1 cellular context compared by ENCODE assay signal in the genomic region with DNA sequence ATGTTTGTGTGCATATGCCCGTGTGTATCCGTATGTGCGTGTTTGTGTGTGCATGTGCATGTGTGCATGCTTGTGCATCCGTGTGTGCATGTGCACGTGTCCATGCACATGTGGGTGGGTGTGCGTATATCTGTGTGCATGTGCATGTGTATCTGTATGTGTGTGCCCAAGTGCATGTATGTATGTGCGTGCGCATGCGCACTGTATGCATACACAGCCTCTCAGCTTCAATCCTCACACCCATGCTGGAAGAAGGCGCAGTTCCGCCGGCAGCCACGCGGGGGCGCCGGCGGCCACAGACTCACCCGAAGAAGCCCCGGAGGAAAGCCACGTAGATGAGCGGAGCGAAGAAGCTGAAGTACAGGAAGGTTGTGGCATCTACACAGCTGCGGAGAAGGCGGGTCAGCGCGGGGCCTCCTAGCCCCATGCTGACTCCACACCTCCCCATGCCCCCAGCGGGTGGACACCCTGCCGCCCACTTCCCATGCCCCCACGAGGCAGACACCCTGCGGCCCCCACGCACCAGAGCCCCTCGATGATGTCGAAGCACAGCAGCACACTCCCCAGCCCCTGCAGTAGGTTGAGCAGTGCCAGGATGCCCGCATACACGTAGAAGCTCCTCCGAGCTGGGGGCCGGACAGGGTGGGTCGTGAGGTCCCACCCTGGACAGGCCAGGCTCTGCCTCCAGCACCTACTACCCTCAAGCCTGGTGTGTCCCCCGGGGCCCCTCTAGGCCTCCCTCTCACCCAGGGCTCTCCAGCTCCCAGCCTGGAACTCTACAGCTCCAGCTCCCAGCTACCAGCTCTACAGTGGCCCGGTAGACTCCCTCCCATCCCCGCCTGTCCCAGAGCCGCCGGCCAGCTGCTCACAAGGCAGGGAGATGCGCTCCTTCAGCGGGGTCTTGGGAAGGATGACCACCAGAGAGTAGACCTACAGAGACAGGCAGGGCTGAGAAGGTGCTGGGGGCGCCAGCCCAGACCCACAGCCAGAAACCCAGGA.
A peak's percentile ranks its signal among the peaks of the same experiment; 100 is the strongest.
TF ChIP-seq lines count a peak whose summit lies in the region.

No MANE protein-coding gene starts in this region.

TF ChIP-seq in H1, 55 proteins besides CTCF, POLR2A, EP300 and RAD21:
- TF ChIP-seq ASH2L (IDR thresholded peaks at IDR 0.05; ENCODE audit: low read length) (peak; percentile 24), GABPA (IDR thresholded peaks at IDR 0.05; ENCODE audit: borderline replicate concordance, insufficient read depth, low read length) (no peak), PHF8 (conservative IDR thresholded peaks at IDR 0.05; ENCODE audit: low read depth, low read length) (no peak), KDM1A (IDR thresholded peaks at IDR 0.05; ENCODE audit: borderline replicate concordance, low read length) (no peak), NRF1 (IDR thresholded peaks at IDR 0.05; ENCODE audit: low read depth, low read length) (no peak), CREB1 (IDR thresholded peaks at IDR 0.05) (peak; percentile 30; the same call in 1 of the 2 replicates)
TF ChIP-seq in H1: peak in this region for 2.
